In genomic region chr18:79644006-79644665, GRCh38 we compare ENCODE assay signal across 8 cellular contexts. TPM values are rescaled to one million over a fixed set of nuclear protein-coding genes. Genes with fewer than 3 reads are reported as not detected.
DNase-seq lines count a peak whose midpoint lies in the region; ATAC-seq and TF ChIP-seq lines count a peak whose summit lies in the region.

No MANE protein-coding gene starts in this region.

- CTCF ChIA-PET in activated CD8-positive, alpha-beta memory T cell treated with anti-CD3 and anti-CD28 coated beads, Interleukin-2, amount 10 ng/mL, durations not matched to agents 7 days and 5 days (lab: Charles Lee): interaction anchor here (0.8 to 6.4 kb wide), 6 partner anchors 11 to 264 kb away, joined by 3 to 49 read pairs (median 4); no protein-coding TSS in a partner anchor

- DNase-seq in AML-193 (lab: John Stamatoyannopoulos, UW): peak; percentile 19 to 48
- peak; percentile 14 for DNase-seq in NCI-H82 treated with DMSO at 0.1 percent for 48 hours (lab: John Stamatoyannopoulos, UW; ENCODE audit: unreplicated experiment)
- peak; percentile 76 for DNase-seq in activated CD8-positive, alpha-beta memory T cell treated with anti-CD3 and anti-CD28 coated beads, Interleukin-2, amount 10 ng/mL, durations not matched to agents 7 days and 5 days
- DNase-seq in epithelial cell of esophagus (ENCODE audit: low read depth): peak; percentile 52
- peak; percentile 44 to 85 (median 66) for DNase-seq in naive thymus-derived CD8-positive, alpha-beta T cell

- peak; percentile 97 for TF ChIP-seq CTCF in epithelial cell of esophagus (IDR thresholded peaks at IDR 0.05; ENCODE audit: insufficient read depth, low read depth, low read length, missing control alignments)

- POLR2A ChIA-PET in naive thymus-derived CD8-positive, alpha-beta T cell (lab: Charles Lee): interaction anchor here (1.5 to 1.7 kb wide), 2 partner anchors 247 to 263 kb away, joined by 3 to 6 read pairs; no protein-coding TSS in a partner anchor

- peaks cover 11% of the 10 kb centered on the region for H3K27me3 Mint-ChIP-seq in activated CD8-positive, alpha-beta memory T cell treated with anti-CD3 and anti-CD28 coated beads, Interleukin-2, amount 10 ng/mL, durations not matched to agents 7 days and 5 days
- peaks cover 0 to 18% (median 10%) of the 10 kb centered on the region in 5 donors for H3K27me3 Mint-ChIP-seq in naive thymus-derived CD8-positive, alpha-beta T cell
- H3K27me3 Mint-ChIP-seq in stimulated activated memory B cell treated with anti-CD40 and anti-IgM and Interleukin-4, amounts not matched to agents 10 μg/mL and 1 μg/mL and 100 μg/mL, for 72 hours: peaks cover 5% of the 10 kb centered on the region

- H3K27ac Mint-ChIP-seq in activated CD8-positive, alpha-beta memory T cell treated with anti-CD3 and anti-CD28 coated beads, Interleukin-2, amount 10 ng/mL, durations not matched to agents 7 days and 5 days: no peak overlapping the region
- peak overlapping the region in 2 of 10 donors; percentile 25 to 35 for H3K27ac Mint-ChIP-seq in naive thymus-derived CD8-positive, alpha-beta T cell
- H3K27ac Mint-ChIP-seq in stimulated activated memory B cell treated with anti-CD40 and anti-IgM and Interleukin-4, amounts not matched to agents 10 μg/mL and 1 μg/mL and 100 μg/mL, for 72 hours: peak overlapping the region; percentile 44

- ATAC-seq in GM19025 (IDR thresholded peaks at IDR 0.05; ENCODE audit: low read depth, unreplicated experiment) (peak; percentile 80), HG03439 (IDR thresholded peaks at IDR 0.05; ENCODE audit: unreplicated experiment) (peak; percentile 68)
- ATAC-seq in activated CD8-positive, alpha-beta memory T cell treated with anti-CD3 and anti-CD28 coated beads, Interleukin-2, amount 10 ng/mL, durations not matched to agents 7 days and 5 days: peak; percentile 90
- peak; percentile 79 to 94 for ATAC-seq in naive thymus-derived CD8-positive, alpha-beta T cell
- peak; percentile 81 for ATAC-seq in stimulated activated memory B cell treated with anti-CD40 and anti-IgM and Interleukin-4, amounts not matched to agents 10 μg/mL and 1 μg/mL and 100 μg/mL, for 72 hours

- H3K36me3 Mint-ChIP-seq in activated CD8-positive, alpha-beta memory T cell treated with anti-CD3 and anti-CD28 coated beads, Interleukin-2, amount 10 ng/mL, durations not matched to agents 7 days and 5 days: no peaks in the 10 kb centered on the region
- no peaks in the 10 kb centered on the region for H3K36me3 Mint-ChIP-seq in naive thymus-derived CD8-positive, alpha-beta T cell
- H3K36me3 Mint-ChIP-seq in stimulated activated memory B cell treated with anti-CD40 and anti-IgM and Interleukin-4, amounts not matched to agents 10 μg/mL and 1 μg/mL and 100 μg/mL, for 72 hours: no peaks in the 10 kb centered on the region

- H3K9me3 Mint-ChIP-seq in activated CD8-positive, alpha-beta memory T cell treated with anti-CD3 and anti-CD28 coated beads, Interleukin-2, amount 10 ng/mL, durations not matched to agents 7 days and 5 days (ENCODE audit: low read depth): no peaks in the 10 kb centered on the region
- H3K9me3 Mint-ChIP-seq in naive thymus-derived CD8-positive, alpha-beta T cell: no peaks in the 10 kb centered on the region
- H3K9me3 Mint-ChIP-seq in stimulated activated memory B cell treated with anti-CD40 and anti-IgM and Interleukin-4, amounts not matched to agents 10 μg/mL and 1 μg/mL and 100 μg/mL, for 72 hours: no peaks in the 10 kb centered on the region

- H3K4me3 Mint-ChIP-seq in activated CD8-positive, alpha-beta memory T cell treated with anti-CD3 and anti-CD28 coated beads, Interleukin-2, amount 10 ng/mL, durations not matched to agents 7 days and 5 days: no peak overlapping the region
- H3K4me3 Mint-ChIP-seq in naive thymus-derived CD8-positive, alpha-beta T cell: peak overlapping the region in 2 of 10 donors; percentile 14 to 22
- no peak overlapping the region for H3K4me3 Mint-ChIP-seq in stimulated activated memory B cell treated with anti-CD40 and anti-IgM and Interleukin-4, amounts not matched to agents 10 μg/mL and 1 μg/mL and 100 μg/mL, for 72 hours

- H3K4me3 ChIP-seq in epithelial cell of esophagus (ENCODE audit: low read length): no peak overlapping the region

- peaks cover 3% of the 10 kb centered on the region for H3K4me1 Mint-ChIP-seq in activated CD8-positive, alpha-beta memory T cell treated with anti-CD3 and anti-CD28 coated beads, Interleukin-2, amount 10 ng/mL, durations not matched to agents 7 days and 5 days
- peaks cover 1 to 28% (median 16%) of the 10 kb centered on the region in 4 donors for H3K4me1 Mint-ChIP-seq in naive thymus-derived CD8-positive, alpha-beta T cell
- peaks cover 26% of the 10 kb centered on the region for H3K4me1 Mint-ChIP-seq in stimulated activated memory B cell treated with anti-CD40 and anti-IgM and Interleukin-4, amounts not matched to agents 10 μg/mL and 1 μg/mL and 100 μg/mL, for 72 hours

RNA-seq across cellular contexts. Expression of gene CTDP1, which starts 35.5 kb away (rescaled TPM):
- total RNA-seq in activated CD8-positive, alpha-beta memory T cell treated with anti-CD3 and anti-CD28 coated beads, Interleukin-2, amount 10 ng/mL, durations not matched to agents 7 days and 5 days: 10 to 100 TPM; 38.4 to 39.7 TPM
- total RNA-seq in naive thymus-derived CD8-positive, alpha-beta T cell: 10 to 100 TPM; 45.4 to 46.2 TPM
- polyA plus RNA-seq in naive thymus-derived CD8-positive, alpha-beta T cell: 10 to 100 TPM in 2 of 3 donors, 1 to 10 TPM in 1; 7.9 to 31.1 (median 14.7) TPM

Comparison
In these comparisons a context has a peak if more than half of its experiments do, and no peak if none do; other contexts are left out.
1. DNase-seq: peak in every context shown above with its lines; median percentile 76 in activated CD8-positive, alpha-beta memory T cell treated with anti-CD3 and anti-CD28 coated beads, Interleukin-2, amount 10 ng/mL, durations not matched to agents 7 days and 5 days; 66 in naive thymus-derived CD8-positive, alpha-beta T cell; 52 in epithelial cell of esophagus; 34 in AML-193; 14 in NCI-H82 treated with DMSO at 0.1 percent for 48 hours.